Comparison of ENCODE assay signal across 1 cellular context in genomic region chr2:42913280-42913878, GRCh38.
TF ChIP-seq lines count a peak whose summit lies in the region.

No MANE protein-coding gene starts in this region.

TF ChIP-seq in K562, 482 proteins besides CTCF, POLR2A, EP300 and RAD21 (continued from another document and continues in another):
- TF ChIP-seq ARID3A (IDR thresholded peaks at IDR 0.05; ENCODE audit: borderline replicate concordance, low read depth, low read length) (peak; percentile 86; the same call in 1 of the 2 replicates), BCLAF1 (IDR thresholded peaks at IDR 0.05; ENCODE audit: borderline replicate concordance in 1 of 2, control insufficient read depth in 1 of 2, low read depth in 2 of 2, low read length in 1 of 2) (no peak), ZNF140 (CRISPR knock-in tag; IDR thresholded peaks at IDR 0.05) (no peak), PHTF2 (CRISPR knock-in tag; IDR thresholded peaks at IDR 0.05) (no peak), CHD4 (IDR thresholded peaks at IDR 0.05; ENCODE audit: insufficient read depth, insufficient replicate concordance, low read depth, low read length, poor library complexity, severe bottlenecking) (no peak), MCM3 (IDR thresholded peaks at IDR 0.05) (no peak), BRCA1 (IDR thresholded peaks at IDR 0.05) (no peak), BRCA1 (CRISPR knock-in tag; IDR thresholded peaks at IDR 0.05) (no peak), ZNF121 (CRISPR knock-in tag; conservative IDR thresholded peaks at IDR 0.05) (no peak), ZNF217 (CRISPR knock-in tag; IDR thresholded peaks at IDR 0.05) (no peak), PTRF (tag; IDR thresholded peaks at IDR 0.05) (no peak), MYNN (IDR thresholded peaks at IDR 0.05) (no peak), MYNN (CRISPR knock-in tag; IDR thresholded peaks at IDR 0.05) (no peak), ZNF165 (CRISPR knock-in tag; IDR thresholded peaks at IDR 0.05; ENCODE audit: borderline replicate concordance) (no peak), SAFB2 (IDR thresholded peaks at IDR 0.05; ENCODE audit: borderline replicate concordance, low read depth, low read length, severe bottlenecking) (no peak), SPI1 (IDR thresholded peaks at IDR 0.05; ENCODE audit: borderline replicate concordance, low read depth, low read length) (no peak), SNAPC5 (CRISPR knock-in tag; IDR thresholded peaks at IDR 0.05) (no peak), NEUROD1 (IDR thresholded peaks at IDR 0.05; ENCODE audit: borderline replicate concordance, low read depth, low read length, partially characterized antibody) (peak; percentile 19), MXI1 (IDR thresholded peaks at IDR 0.05; ENCODE audit: low read depth, low read length) (no peak), ZNF655 (CRISPR knock-in tag; IDR thresholded peaks at IDR 0.05) (no peak), PTBP1 (IDR thresholded peaks at IDR 0.05; ENCODE audit: low read depth, low read length) (no peak), JUN (IDR thresholded peaks at IDR 0.05; ENCODE audit: borderline replicate concordance, low read depth, low read length) (peak; percentile 76; the same call in 1 of the 2 replicates), JUN (CRISPR knock-in tag; IDR thresholded peaks at IDR 0.05; ENCODE audit: borderline replicate concordance) (no peak), E2F3 (CRISPR knock-in tag; IDR thresholded peaks at IDR 0.05) (no peak), PCBP2 (IDR thresholded peaks at IDR 0.05; ENCODE audit: low read depth, low read length, poor library complexity, severe bottlenecking) (no peak), RBM14 (IDR thresholded peaks at IDR 0.05; ENCODE audit: borderline replicate concordance, insufficient read depth, low read depth, low read length) (no peak), ZNF583 (CRISPR knock-in tag; IDR thresholded peaks at IDR 0.05) (no peak), STAT6 (CRISPR knock-in tag; IDR thresholded peaks at IDR 0.05) (no peak), ETV6 (IDR thresholded peaks at IDR 0.05; ENCODE audit: borderline replicate concordance in 1 of 2, low read depth in 2 of 2, low read length in 1 of 2) (no peak), ETV6 (CRISPR knock-in tag; IDR thresholded peaks at IDR 0.05; ENCODE audit: borderline replicate concordance) (no peak), CBX1 (IDR thresholded peaks at IDR 0.05; ENCODE audit: low read depth) (no peak), ZBTB12 (CRISPR knock-in tag; IDR thresholded peaks at IDR 0.05) (no peak), ZNF408 (CRISPR knock-in tag; IDR thresholded peaks at IDR 0.05; ENCODE audit: low read depth) (no peak), RBM17 (IDR thresholded peaks at IDR 0.05; ENCODE audit: borderline replicate concordance, low read depth, low read length) (no peak), ZNF398 (CRISPR knock-in tag; IDR thresholded peaks at IDR 0.05) (no peak), EGR1 (conservative IDR thresholded peaks at IDR 0.05) (no peak), POLR3A (IDR thresholded peaks at IDR 0.05; ENCODE audit: borderline replicate concordance, extremely low read depth, insufficient read depth, insufficient read length) (no peak), ZNF146 (CRISPR knock-in tag; IDR thresholded peaks at IDR 0.05; ENCODE audit: unreplicated experiment) (no peak), DMBX1 (CRISPR knock-in tag; IDR thresholded peaks at IDR 0.05; ENCODE audit: borderline replicate concordance) (no peak), ZNF512 (tag; IDR thresholded peaks at IDR 0.05) (no peak), ZNF778 (CRISPR knock-in tag; IDR thresholded peaks at IDR 0.05) (no peak), ZSCAN29 (IDR thresholded peaks at IDR 0.05) (no peak), LCOR (CRISPR knock-in tag; IDR thresholded peaks at IDR 0.05) (0 out of 2 replicates have a peak, but pooled peaks have one; percentile 48), WHSC1 (IDR thresholded peaks at IDR 0.05; ENCODE audit: low read length) (no peak), SMAD1 (IDR thresholded peaks at IDR 0.05; ENCODE audit: low read depth, low read length, partially characterized antibody) (no peak), ZKSCAN8 (CRISPR knock-in tag; IDR thresholded peaks at IDR 0.05) (no peak), SMAD3 (CRISPR knock-in tag; conservative IDR thresholded peaks at IDR 0.05) (no peak), ERF (CRISPR knock-in tag; IDR thresholded peaks at IDR 0.05) (no peak), TCF3 (CRISPR knock-in tag; IDR thresholded peaks at IDR 0.05) (peak; percentile 68), USF2 (CRISPR knock-in tag; IDR thresholded peaks at IDR 0.05) (no peak), E2F4 (CRISPR knock-in tag; IDR thresholded peaks at IDR 0.05; ENCODE audit: low read depth) (no peak), IRF1 (CRISPR knock-in tag; IDR thresholded peaks at IDR 0.05; ENCODE audit: borderline replicate concordance) (no peak), KLF16 (IDR thresholded peaks at IDR 0.05) (no peak), NUFIP1 (IDR thresholded peaks at IDR 0.05; ENCODE audit: partially characterized antibody) (no peak), RAD51 (IDR thresholded peaks at IDR 0.05; ENCODE audit: borderline replicate concordance, low read depth) (no peak), NFIX (CRISPR knock-in tag; IDR thresholded peaks at IDR 0.05; ENCODE audit: low read depth) (no peak)
